ENCODE assay signal across 7 cellular contexts in genomic region chr18:58135170-58135569, GRCh38.
DNase-seq lines count a peak whose midpoint lies in the region; ATAC-seq and TF ChIP-seq lines count a peak whose summit lies in the region.

No MANE protein-coding gene starts in this region.

- peaks cover 4% of the 10 kb centered on the region for H3K4me1 Mint-ChIP-seq in CD4-positive, alpha-beta T cell (ENCODE audit: low read depth)

- H3K4me3 Mint-ChIP-seq in CD4-positive, alpha-beta T cell, result no peak overlapping the region

- no peaks in the 10 kb centered on the region for H3K9me3 Mint-ChIP-seq in CD4-positive, alpha-beta T cell

- H3K4me3 ChIP-seq in brain microvascular endothelial cell (ENCODE audit: low read depth, low read length), result no peak overlapping the region
- no peak overlapping the region for H3K4me3 ChIP-seq in smooth muscle cell

- peak overlapping the region; percentile 55 for H3K4me2 ChIP-seq in smooth muscle cell

- WGBS in smooth muscle cell (ENCODE audit: low lambda C conversion rate), result 42% methylated on average over 5 of the region's 5 CpGs

- intact Hi-C loops in CD4-positive, alpha-beta T cell (cut with DNase I, micrococcal nuclease), result loop anchor here (1.0 to 5.0 kb wide), 2 partner anchors 92 to 93 kb away; partner anchors contain the start of gene NEDD4L (in 1 of the 2)

- TF ChIP-seq CTCF in brain microvascular endothelial cell (IDR thresholded peaks at IDR 0.05; ENCODE audit: low read depth, low read length, missing control alignments) (no peak), smooth muscle cell (IDR thresholded peaks at IDR 0.05; ENCODE audit: borderline replicate concordance, insufficient read depth, poor library complexity, severe bottlenecking) (no peak)
- TF ChIP-seq CTCF in CD4-positive, alpha-beta T cell (IDR thresholded peaks at IDR 0.05), result no peak

- H3K9ac ChIP-seq in smooth muscle cell (ENCODE audit: low read depth), result no peak overlapping the region

- H3K36me3 ChIP-seq in brain microvascular endothelial cell (replicated peaks) (no peaks in the 10 kb centered on the region), smooth muscle cell (ENCODE audit: low read depth) (no peaks in the 10 kb centered on the region)

- peaks cover 41% of the 10 kb centered on the region for H3K27me3 Mint-ChIP-seq in CD4-positive, alpha-beta T cell

- H2AFZ ChIP-seq in smooth muscle cell (ENCODE audit: low read depth), result no peak overlapping the region

- no peaks in the 10 kb centered on the region for H3F3A ChIP-seq in smooth muscle cell (ENCODE audit: low read depth)

- H3K27me3 ChIP-seq in brain microvascular endothelial cell (replicated peaks), result no peaks in the 10 kb centered on the region
- no peaks in the 10 kb centered on the region for H3K27me3 ChIP-seq in smooth muscle cell (ENCODE audit: low read depth)
- peaks cover 4% of the 10 kb centered on the region for H3K27me3 ChIP-seq in CD4-positive, alpha-beta T cell (ENCODE audit: control insufficient read depth, insufficient read depth, low read length)

- CTCF ChIA-PET in CD4-positive, alpha-beta T cell (lab: Charles Lee), result interaction anchor here (1.0 to 1.3 kb wide), 2 partner anchors 92 to 253 kb away, joined by 3 read pairs; partner anchors contain the start of gene NEDD4L

- peaks cover 6% of the 10 kb centered on the region for H3K4me1 ChIP-seq in smooth muscle cell (ENCODE audit: low read depth)

- POLR2A ChIA-PET in CD4-positive, alpha-beta T cell (lab: Charles Lee), result no interaction called here

- H3K27ac ChIP-seq in brain microvascular endothelial cell (no peak overlapping the region), smooth muscle cell (ENCODE audit: low read depth) (peak overlapping the region; percentile 50)
- no peak overlapping the region for H3K27ac ChIP-seq in CD4-positive, alpha-beta T cell (ENCODE audit: low read depth, low read length)

- H3K36me3 Mint-ChIP-seq in CD4-positive, alpha-beta T cell (ENCODE audit: low read depth), result no peaks in the 10 kb centered on the region

- ATAC-seq in GM18868 (IDR thresholded peaks at IDR 0.05; ENCODE audit: unreplicated experiment) (peak; percentile 48), HG03135 (IDR thresholded peaks at IDR 0.05; ENCODE audit: unreplicated experiment) (peak; percentile 67), GM21528 (IDR thresholded peaks at IDR 0.05; ENCODE audit: low FRiP score, unreplicated experiment) (no peak), HG03439 (IDR thresholded peaks at IDR 0.05; ENCODE audit: unreplicated experiment) (no peak)
- ATAC-seq in CD4-positive, alpha-beta T cell (ENCODE audit: poor library complexity), result no peak

- no peak overlapping the region for H3K27ac Mint-ChIP-seq in CD4-positive, alpha-beta T cell

- H4K20me1 ChIP-seq in smooth muscle cell (ENCODE audit: low read depth), result peaks cover 3% of the 10 kb centered on the region

- DNase-seq in brain microvascular endothelial cell (peak; percentile 54), smooth muscle cell (lab: John Stamatoyannopoulos, UW; ENCODE audit: unreplicated experiment) (no peak)
- no peak for DNase-seq in CD4-positive, alpha-beta T cell

- in situ Hi-C loops in brain microvascular endothelial cell (cut with HindIII; ENCODE audit: low pct_ligation_motif_present, low sequenced_read_pairs), result no loop called here

- no peaks in the 10 kb centered on the region for H3K79me2 ChIP-seq in smooth muscle cell (ENCODE audit: low read depth)

- no peaks in the 10 kb centered on the region for H3K9me3 ChIP-seq in smooth muscle cell (replicated peaks; ENCODE audit: low read depth)
- H3K9me3 ChIP-seq in CD4-positive, alpha-beta T cell (ENCODE audit: control insufficient read depth, low read length), result no peaks in the 10 kb centered on the region

Comparison
In these comparisons a context has a peak if more than half of its experiments do, and no peak if none do; other contexts are left out.
1. ATAC-seq: peak in GM18868 (single experiment) and HG03135 (single experiment); none in GM21528 (single experiment), HG03439 (single experiment) and CD4-positive, alpha-beta T cell (single experiment).